ENCODE assay signal across 1 cellular context in genomic region chr1:212514056-212514614, GRCh38.
A peak's percentile ranks its signal among the peaks of the same experiment; 100 is the strongest.
TF ChIP-seq lines count a peak whose summit lies in the region.

No MANE protein-coding gene starts in this region.

TF ChIP-seq in K562, 482 proteins besides CTCF, POLR2A, EP300 and RAD21 (continued from another document):
- TF ChIP-seq RREB1 (CRISPR knock-in tag; IDR thresholded peaks at IDR 0.05) (0 out of 2 replicates have a peak, but pooled peaks have one; percentile 15), HDAC1 (IDR thresholded peaks at IDR 0.05) (no peak), SMAD3 (CRISPR knock-in tag; conservative IDR thresholded peaks at IDR 0.05) (no peak), CAMTA2 (CRISPR knock-in tag; conservative IDR thresholded peaks at IDR 0.05) (no peak), MTA3 (IDR thresholded peaks at IDR 0.05; ENCODE audit: borderline replicate concordance) (peak; percentile 22; the same call in 1 of the 2 replicates), SIX5 (IDR thresholded peaks at IDR 0.05; ENCODE audit: borderline replicate concordance in 1 of 2, insufficient read depth in 1 of 2, low read depth in 1 of 2, low read length in 2 of 2) (no peak), ZBTB17 (CRISPR knock-in tag; IDR thresholded peaks at IDR 0.05) (peak; percentile 84), ZKSCAN8 (CRISPR knock-in tag; IDR thresholded peaks at IDR 0.05) (no peak), GTF2F1 (IDR thresholded peaks at IDR 0.05; ENCODE audit: low read depth, low read length) (no peak), HNRNPUL1 (IDR thresholded peaks at IDR 0.05; ENCODE audit: low read length) (no peak), MTF1 (CRISPR knock-in tag; IDR thresholded peaks at IDR 0.05; ENCODE audit: borderline replicate concordance) (no peak), CBX3 (IDR thresholded peaks at IDR 0.05; ENCODE audit: borderline replicate concordance in 1 of 2, low read length in 2 of 2) (peak in 1 of 2 experiments; percentile 82; a peak in 1 of 3 replicates), CCAR2 (IDR thresholded peaks at IDR 0.05; ENCODE audit: low read depth, low read length) (no peak), THRB (CRISPR knock-in tag; conservative IDR thresholded peaks at IDR 0.05) (no peak), FUS (optimal IDR thresholded peaks at IDR 0.05; ENCODE audit: low read depth, low read length) (no peak), U2AF2 (optimal IDR thresholded peaks at IDR 0.05; ENCODE audit: low read depth, low read length) (no peak), BRD9 (IDR thresholded peaks at IDR 0.05; ENCODE audit: low read depth, partially characterized antibody) (no peak), CREB5 (CRISPR knock-in tag; IDR thresholded peaks at IDR 0.05) (no peak), SMARCE1 (IDR thresholded peaks at IDR 0.05) (no peak), NFATC3 (IDR thresholded peaks at IDR 0.05) (no peak), TAF1 (IDR thresholded peaks at IDR 0.05; ENCODE audit: control insufficient read depth, extremely low read depth, insufficient read depth, low read length, severe bottlenecking) (no peak), CTCFL (IDR thresholded peaks at IDR 0.05; ENCODE audit: borderline replicate concordance, insufficient read depth, low read depth, low read length, poor library complexity, severe bottlenecking) (no peak), NCOA2 (IDR thresholded peaks at IDR 0.05; ENCODE audit: partially characterized antibody in 2 of 2) (no peak), CBX8 (IDR thresholded peaks at IDR 0.05; ENCODE audit: borderline replicate concordance, extremely low read depth, low read depth, low read length, poor library complexity, severe bottlenecking) (no peak), KLF1 (tag; IDR thresholded peaks at IDR 0.05) (0 out of 2 replicates have a peak, but pooled peaks have one; percentile 36), POLR3G (IDR thresholded peaks at IDR 0.05; ENCODE audit: extremely low read depth, insufficient read length, insufficient replicate concordance) (no peak), ZNF589 (CRISPR knock-in tag; IDR thresholded peaks at IDR 0.05; ENCODE audit: low read depth) (peak; percentile 73), MED1 (CRISPR knock-in tag; IDR thresholded peaks at IDR 0.05; ENCODE audit: borderline replicate concordance) (no peak), NFE2 (IDR thresholded peaks at IDR 0.05; ENCODE audit: low read depth) (peak; percentile 75), ZNF384 (IDR thresholded peaks at IDR 0.05; ENCODE audit: low read depth, low read length) (no peak), MAZ (CRISPR knock-in tag; conservative IDR thresholded peaks at IDR 0.05 in 1 of 2, IDR thresholded peaks at IDR 0.05 in 1 of 2) (0 out of 4 replicates have a peak, but pooled peaks of 1 of the 2 experiments have one; percentile 24)
- TF ChIP-seq, protein P1, sequence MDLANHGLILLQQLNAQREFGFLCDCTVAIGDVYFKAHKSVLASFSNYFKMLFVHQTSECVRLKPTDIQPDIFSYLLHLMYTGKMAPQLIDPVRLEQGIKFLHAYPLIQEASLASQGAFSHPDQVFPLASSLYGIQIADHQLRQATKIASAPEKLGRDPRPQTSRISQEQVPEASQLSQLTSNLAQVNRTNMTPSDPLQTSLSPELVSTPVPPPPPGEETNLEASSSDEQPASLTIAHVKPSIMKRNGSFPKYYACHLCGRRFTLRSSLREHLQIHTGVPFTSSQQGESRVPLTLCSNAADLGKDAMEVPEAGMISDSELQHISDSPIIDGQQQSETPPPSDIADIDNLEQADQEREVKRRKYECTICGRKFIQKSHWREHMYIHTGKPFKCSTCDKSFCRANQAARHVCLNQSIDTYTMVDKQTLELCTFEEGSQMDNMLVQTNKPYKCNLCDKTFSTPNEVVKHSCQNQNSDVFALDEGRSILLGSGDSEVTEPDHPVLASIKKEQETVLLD (IDR thresholded peaks at IDR 0.05), result no peak
- TF ChIP-seq, protein P2, sequence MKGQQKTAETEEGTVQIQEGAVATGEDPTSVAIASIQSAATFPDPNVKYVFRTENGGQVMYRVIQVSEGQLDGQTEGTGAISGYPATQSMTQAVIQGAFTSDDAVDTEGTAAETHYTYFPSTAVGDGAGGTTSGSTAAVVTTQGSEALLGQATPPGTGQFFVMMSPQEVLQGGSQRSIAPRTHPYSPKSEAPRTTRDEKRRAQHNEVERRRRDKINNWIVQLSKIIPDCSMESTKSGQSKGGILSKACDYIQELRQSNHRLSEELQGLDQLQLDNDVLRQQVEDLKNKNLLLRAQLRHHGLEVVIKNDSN (CRISPR knock-in tag; IDR thresholded peaks at IDR 0.05), result no peak
- TF ChIP-seq, protein P3, sequence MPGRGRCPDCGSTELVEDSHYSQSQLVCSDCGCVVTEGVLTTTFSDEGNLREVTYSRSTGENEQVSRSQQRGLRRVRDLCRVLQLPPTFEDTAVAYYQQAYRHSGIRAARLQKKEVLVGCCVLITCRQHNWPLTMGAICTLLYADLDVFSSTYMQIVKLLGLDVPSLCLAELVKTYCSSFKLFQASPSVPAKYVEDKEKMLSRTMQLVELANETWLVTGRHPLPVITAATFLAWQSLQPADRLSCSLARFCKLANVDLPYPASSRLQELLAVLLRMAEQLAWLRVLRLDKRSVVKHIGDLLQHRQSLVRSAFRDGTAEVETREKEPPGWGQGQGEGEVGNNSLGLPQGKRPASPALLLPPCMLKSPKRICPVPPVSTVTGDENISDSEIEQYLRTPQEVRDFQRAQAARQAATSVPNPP (IDR thresholded peaks at IDR 0.05; ENCODE audit: borderline replicate concordance, insufficient read depth, insufficient read length), result no peak
